Comparison of ENCODE assay signal across 29 cellular contexts in the genomic region with DNA sequence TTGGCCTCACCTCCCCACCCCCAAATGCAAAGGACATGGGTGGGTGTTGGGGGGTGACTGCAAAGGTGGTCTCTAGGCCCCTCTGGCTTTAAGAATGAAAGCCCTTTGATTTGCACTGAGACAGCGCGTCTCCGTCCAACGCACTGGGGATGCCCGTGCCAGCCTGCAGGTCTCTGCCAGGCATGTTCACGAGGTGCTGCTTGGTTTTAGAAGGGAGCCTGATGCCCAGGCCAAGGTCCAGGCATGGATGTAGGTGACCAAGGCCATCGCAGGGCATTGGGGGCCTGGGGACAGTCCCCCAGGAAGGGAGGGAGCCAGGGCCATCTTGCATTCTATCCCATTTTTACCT.
DNase-seq lines count a peak whose midpoint lies in the region; ATAC-seq and TF ChIP-seq lines count a peak whose summit lies in the region.
"Had no signal": no experiment of that assay in that cellular context is flagged by ENCODE, and none has a peak within 500 bp of the region (broad histone marks: within the 10 kb centered on the region; RNA-seq: fewer than 3 reads in every experiment).

No MANE protein-coding gene starts in this region.

- H3K4me2 ChIP-seq in OCI-LY3 (ENCODE audit: low read length): peak overlapping the region; percentile 77

- H4K20me1 ChIP-seq in OCI-LY3 (ENCODE audit: insufficient read depth, low read length): no peaks in the 10 kb centered on the region

- peak overlapping the region; percentile 87 for H3K27ac ChIP-seq in OCI-LY3 (ENCODE audit: low read length)
- no peak overlapping the region for H3K27ac ChIP-seq in suprapubic skin
- H3K27ac ChIP-seq: 22Rv1, C4-2B, left ventricle myocardium inferior had no signal

- TF ChIP-seq CTCF in OCI-LY3 (IDR thresholded peaks at IDR 0.05; ENCODE audit: low read depth, low read length) (no peak), lower leg skin (IDR thresholded peaks at IDR 0.05) (no peak), suprapubic skin (IDR thresholded peaks at IDR 0.05) (no peak)

- H3K79me2 ChIP-seq in OCI-LY3 (ENCODE audit: low read length): no peaks in the 10 kb centered on the region

- TF ChIP-seq EP300 in suprapubic skin (IDR thresholded peaks at IDR 0.05): no peak

- intact Hi-C loops in lower leg skin (cut with DNase I; ENCODE audit: low total_unique reads): no loop called here

- TF ChIP-seq POLR2A in lower leg skin (IDR thresholded peaks at IDR 0.05): no peak
- no peak for TF ChIP-seq POLR2A in suprapubic skin (IDR thresholded peaks at IDR 0.05)

- H3K9ac ChIP-seq in OCI-LY3 (ENCODE audit: low read length): peak overlapping the region; percentile 63; the same call in 1 of the 2 replicates

- no peaks in the 10 kb centered on the region for H3K9me3 ChIP-seq in OCI-LY3 (ENCODE audit: insufficient read depth, low read length)
- no peaks in the 10 kb centered on the region for H3K9me3 ChIP-seq in suprapubic skin
- H3K9me3 ChIP-seq: Caco-2, left ventricle myocardium inferior had no signal

- H3K27me3 ChIP-seq in OCI-LY3 (ENCODE audit: low read depth, low read length) (no peaks in the 10 kb centered on the region), suprapubic skin (no peaks in the 10 kb centered on the region)

- peak overlapping the region; percentile 59; the same call in 1 of the 2 replicates for H3K4me3 ChIP-seq in OCI-LY3 (ENCODE audit: low read length)
- no peak overlapping the region for H3K4me3 ChIP-seq in lower leg skin (ENCODE audit: low read depth, poor library complexity, severe bottlenecking)
- H3K4me3 ChIP-seq in suprapubic skin: no peak overlapping the region
- H3K4me3 ChIP-seq: K562, left ventricle myocardium inferior had no signal

- WGBS in lower leg skin, 2 donors: 86 to 95% methylated on average over 7 of the region's 7 CpGs
- 82% methylated on average over 7 of the region's 7 CpGs for WGBS in suprapubic skin

- H3K36me3 ChIP-seq in OCI-LY3 (replicated peaks; ENCODE audit: low read depth, low read length) (no peaks in the 10 kb centered on the region), suprapubic skin (no peaks in the 10 kb centered on the region)
- H3K36me3 ChIP-seq: left ventricle myocardium inferior had no signal

- no peak overlapping the region for H2AFZ ChIP-seq in OCI-LY3 (ENCODE audit: low read depth, low read length)

- H3K4me1 ChIP-seq in OCI-LY3 (ENCODE audit: low read length): peaks cover 60% of the 10 kb centered on the region
- H3K4me1 ChIP-seq in suprapubic skin: no peaks in the 10 kb centered on the region
- H3K4me1 ChIP-seq: Caco-2, left ventricle myocardium inferior had no signal

- no peak for ATAC-seq in GM21423 (IDR thresholded peaks at IDR 0.05; ENCODE audit: unreplicated experiment)
- ATAC-seq: esophagus mucosa; K562; Panc1; stimulated activated effector memory CD8-positive, alpha-beta T cell treated with anti-CD3 and anti-CD28 coated beads, Interleukin-12 subunit alpha, Interleukin-12 subunit beta, amount 100 ng/mL, for 72 hours had no signal

- peak; percentile 19 for DNase-seq in activated CD4-positive, CD25-positive, alpha-beta regulatory T cell treated with anti-CD3 and anti-CD28 coated beads, Interleukin-2, amount 50 U/mL, for 72 hours
- DNase-seq in activated CD4-positive, CD25-positive, alpha-beta regulatory T cell (lab: John Stamatoyannopoulos, UW): no peak
- peak; percentile 6 to 49 for DNase-seq in lower leg skin (ENCODE audit: low spot score in 2 of 2)
- peak; percentile 34 to 66 for DNase-seq in suprapubic skin (ENCODE audit: low spot score in 2 of 2)
- DNase-seq in NOMO-1 treated with DMSO at 0.1 percent for 48 hours (lab: John Stamatoyannopoulos, UW; ENCODE audit: unreplicated experiment): no peak
- DNase-seq in NCI-H1694 treated with DMSO at 0.1 percent for 48 hours (lab: John Stamatoyannopoulos, UW): no peak
- DNase-seq: activated CD4-positive, alpha-beta T cell treated with anti-CD3 and anti-CD28 coated beads for 1 hour; activated naive CD4-positive, alpha-beta T cell; Caco-2; central memory CD4-positive, alpha-beta T cell; DMS79; GDM1; glutamatergic neuron; GOT3; HFFc6; left ventricle myocardium inferior; NCI-H2029; NCI-H524 treated with DMSO at 0.1 percent for 48 hours; Right ventricle myocardium superior; stimulated activated CD4-positive, alpha-beta T cell treated with anti-CD3 and anti-CD28 coated beads, Interleukin-4, amount 100 ng/mL, for 4 hours; trophoblast cell had no signal

Comparison
In these comparisons a context has a peak if more than half of its experiments do, and no peak if none do; other contexts are left out.
1. DNase-seq: peak in activated CD4-positive, CD25-positive, alpha-beta regulatory T cell treated with anti-CD3 and anti-CD28 coated beads, Interleukin-2, amount 50 U/mL, for 72 hours (single experiment), lower leg skin (2 of 2) and suprapubic skin (2 of 2); none in activated CD4-positive, CD25-positive, alpha-beta regulatory T cell (0 of 4), NOMO-1 treated with DMSO at 0.1 percent for 48 hours (single experiment) and NCI-H1694 treated with DMSO at 0.1 percent for 48 hours (single experiment).